Comparison of ENCODE assay signal across 10 cellular contexts in genomic region chr12:116319316-116319715, GRCh38. TPM values are rescaled to one million over a fixed set of nuclear protein-coding genes. Genes with fewer than 3 reads are reported as not detected.
DNase-seq lines count a peak whose midpoint lies in the region; ATAC-seq and TF ChIP-seq lines count a peak whose summit lies in the region.
"Had no signal": no experiment of that assay in that cellular context is flagged by ENCODE, and none has a peak within 500 bp of the region (broad histone marks: within the 10 kb centered on the region; RNA-seq: fewer than 3 reads in every experiment).

No MANE protein-coding gene starts in this region.

- H3K27ac ChIP-seq in RWPE1 = peak overlapping the region; percentile 96

- peak; percentile 34 for DNase-seq in NCI-H1092 treated with DMSO at 0.1 percent for 48 hours (lab: John Stamatoyannopoulos, UW)
- DNase-seq in NCI-H1092 (lab: John Stamatoyannopoulos, UW) = no peak
- DNase-seq in RWPE1 (ENCODE audit: low spot score) = no peak
- DNase-seq in fibroblast of pulmonary artery (ENCODE audit: low read depth) = peak; percentile 15
- no peak for DNase-seq in stimulated activated CD4-positive, alpha-beta T cell treated with anti-CD3 and anti-CD28 coated beads, Interleukin-2, amount 100 ng/mL, for 48 hours
- DNase-seq in dermis blood vessel endothelial cell = no peak
- DNase-seq: activated gamma-delta T cell had no signal

- no peak for TF ChIP-seq CTCF in RWPE1 (conservative IDR thresholded peaks at IDR 0.05; ENCODE audit: low read depth)
- no peak for TF ChIP-seq CTCF in fibroblast of pulmonary artery (IDR thresholded peaks at IDR 0.05; ENCODE audit: low read length, missing control alignments)

- no peak overlapping the region for H3K4me3 ChIP-seq in fibroblast of pulmonary artery (replicated peaks; ENCODE audit: low read depth, low read length)

- peak overlapping the region; percentile 51 for H3K4me3 Mint-ChIP-seq in stimulated activated memory B cell treated with anti-CD40 and anti-IgM and Interleukin-4, amounts not matched to agents 10 μg/mL and 1 μg/mL and 100 μg/mL, for 72 hours

- no peak for ATAC-seq in stimulated activated memory B cell treated with anti-CD40 and anti-IgM and Interleukin-4, amounts not matched to agents 10 μg/mL and 1 μg/mL and 100 μg/mL, for 72 hours
- ATAC-seq in GM21515 (IDR thresholded peaks at IDR 0.05; ENCODE audit: unreplicated experiment) = no peak
- ATAC-seq: HCT116 had no signal

- no peaks in the 10 kb centered on the region for H3K9me3 Mint-ChIP-seq in stimulated activated memory B cell treated with anti-CD40 and anti-IgM and Interleukin-4, amounts not matched to agents 10 μg/mL and 1 μg/mL and 100 μg/mL, for 72 hours

- CTCF ChIA-PET in RWPE1 (lab: Yijun Ruan, JAX) = no interaction called here

- no peaks in the 10 kb centered on the region for H3K36me3 Mint-ChIP-seq in stimulated activated memory B cell treated with anti-CD40 and anti-IgM and Interleukin-4, amounts not matched to agents 10 μg/mL and 1 μg/mL and 100 μg/mL, for 72 hours

- H3K27me3 Mint-ChIP-seq in stimulated activated memory B cell treated with anti-CD40 and anti-IgM and Interleukin-4, amounts not matched to agents 10 μg/mL and 1 μg/mL and 100 μg/mL, for 72 hours = no peaks in the 10 kb centered on the region

- H3K27ac Mint-ChIP-seq in stimulated activated memory B cell treated with anti-CD40 and anti-IgM and Interleukin-4, amounts not matched to agents 10 μg/mL and 1 μg/mL and 100 μg/mL, for 72 hours = peak overlapping the region; percentile 79

- POLR2A ChIA-PET in RWPE1 (lab: Yijun Ruan, JAX; ENCODE audit: low non-redundant PET) = no interaction called here

- H3K4me1 Mint-ChIP-seq in stimulated activated memory B cell treated with anti-CD40 and anti-IgM and Interleukin-4, amounts not matched to agents 10 μg/mL and 1 μg/mL and 100 μg/mL, for 72 hours = peaks cover 33% of the 10 kb centered on the region

RNA-seq across cellular contexts. Expression of gene MED13L, which starts 41.8 kb away (rescaled TPM):
- 93.3 and 115 TPM in 2 replicates for total RNA-seq in dermis blood vessel endothelial cell

Comparison
In these comparisons a context has a peak if more than half of its experiments do, and no peak if none do; other contexts are left out.
1. DNase-seq: peak in NCI-H1092 treated with DMSO at 0.1 percent for 48 hours (single experiment) and fibroblast of pulmonary artery (single experiment); none in NCI-H1092 (single experiment), RWPE1 (single experiment), stimulated activated CD4-positive, alpha-beta T cell treated with anti-CD3 and anti-CD28 coated beads, Interleukin-2, amount 100 ng/mL, for 48 hours (0 of 2) and dermis blood vessel endothelial cell (single experiment).